ENCODE assay signal across 8 cellular contexts in genomic region chr13:20525601-20526544, GRCh38. TPM values are rescaled to one million over a fixed set of nuclear protein-coding genes. Genes with fewer than 3 reads are reported as not detected.
A peak's percentile ranks its signal among the peaks of the same experiment; 100 is the strongest.
DNase-seq lines count a peak whose midpoint lies in the region; ATAC-seq and TF ChIP-seq lines count a peak whose summit lies in the region.

Gene CRYL1, minus strand, starts transcription at chr13:20525857. Its CDS starts 63 bp downstream, at chr13:20525794.

- 0% methylated on average over 3 to 5 of the region's 89 CpGs for WGBS in gastroesophageal sphincter (ENCODE audit: low coverage in 1 of 2), 2 donors

- no peaks in the 10 kb centered on the region for H3K79me2 ChIP-seq in DOHH2 (ENCODE audit: control insufficient read depth, low read length)

- H3F3A ChIP-seq in DOHH2 (ENCODE audit: control insufficient read depth, insufficient read depth), result no peaks in the 10 kb centered on the region

- no peak within 1 kb of the TSS for H3K27ac ChIP-seq in DOHH2 (ENCODE audit: low read depth, low read length)
- H3K27ac ChIP-seq in KOPT-K1 (ENCODE audit: low read depth, low read length, poor library complexity, severe bottlenecking), result peak within 1 kb of the TSS; percentile 50
- peak within 1 kb of the TSS; percentile 64 to 91 (median 87) for H3K27ac ChIP-seq in gastroesophageal sphincter
- H3K27ac ChIP-seq in neutrophil, result peak within 1 kb of the TSS; percentile 77

- H3K27me3 ChIP-seq in DOHH2 (ENCODE audit: control insufficient read depth, low read length), result peaks cover 23% of the 10 kb centered on the region
- no peaks in the 10 kb centered on the region for H3K27me3 ChIP-seq in gastroesophageal sphincter
- peaks cover 7% of the 10 kb centered on the region for H3K27me3 ChIP-seq in neutrophil

- no peaks in the 10 kb centered on the region for H4K20me1 ChIP-seq in DOHH2 (ENCODE audit: control insufficient read depth, insufficient read depth, low read depth, low read length)

- ATAC-seq in GM21717 (IDR thresholded peaks at IDR 0.05; ENCODE audit: unreplicated experiment) (peak; percentile 74), gastroesophageal sphincter (peak; percentile 96)

- in situ Hi-C loops in SK-MEL-5 (cut with HindIII; ENCODE audit: low pct_unique_long_range_greater_than_20kb, low sequenced_read_pairs), result no loop called here

- H3K4me1 ChIP-seq in DOHH2 (ENCODE audit: control insufficient read depth, low read length) (peaks cover 10% of the 10 kb centered on the region), gastroesophageal sphincter (peaks cover 0 to 34% (median 4%) of the 10 kb centered on the region in 3 donors), neutrophil (ENCODE audit: control insufficient read depth in 1 of 2, insufficient read depth in 1 of 2, low read depth in 1 of 2, low read length in 1 of 2) (peaks cover 16 to 18% of the 10 kb centered on the region in 2 experiments)

- no peaks in the 10 kb centered on the region for H3K36me3 ChIP-seq in DOHH2 (ENCODE audit: control insufficient read depth, low read length)
- no peaks in the 10 kb centered on the region for H3K36me3 ChIP-seq in KOPT-K1 (ENCODE audit: insufficient read depth, low read length)
- H3K36me3 ChIP-seq in gastroesophageal sphincter, result no peaks in the 10 kb centered on the region
- H3K36me3 ChIP-seq in neutrophil, result no peaks in the 10 kb centered on the region

- peak; percentile 74 to 86 for TF ChIP-seq POLR2A in gastroesophageal sphincter (IDR thresholded peaks at IDR 0.05)

- peak within 1 kb of the TSS; percentile 72 for H3K4me3 ChIP-seq in DOHH2 (ENCODE audit: low read length)
- peak within 1 kb of the TSS; percentile 67 to 97 for H3K4me3 ChIP-seq in gastroesophageal sphincter
- peak within 1 kb of the TSS; percentile 66 to 78 for H3K4me3 ChIP-seq in neutrophil (ENCODE audit: low read depth in 1 of 2, low read length in 1 of 2)

- peak within 1 kb of the TSS; percentile 78 for H3K4me2 ChIP-seq in DOHH2 (ENCODE audit: low read length)

- peak; percentile 69 for DNase-seq in SK-MEL-5 (ENCODE audit: low read depth, low spot score)
- peak; percentile 78 for DNase-seq in activated naive CD4-positive, alpha-beta T cell treated with Interleukin-2 at 50 U/mL for 16 hours

- H3K9me3 ChIP-seq in DOHH2 (ENCODE audit: control insufficient read depth, insufficient read depth, low read length) (no peaks in the 10 kb centered on the region), KOPT-K1 (ENCODE audit: insufficient read depth, low read length, poor library complexity, severe bottlenecking) (peaks cover 4% of the 10 kb centered on the region), gastroesophageal sphincter (no peaks in the 10 kb centered on the region), neutrophil (no peaks in the 10 kb centered on the region)

- no peaks in the 10 kb centered on the region for H3K9me2 ChIP-seq in DOHH2 (replicated peaks; ENCODE audit: control insufficient read depth, low read length)

- TF ChIP-seq CTCF in DOHH2 (IDR thresholded peaks at IDR 0.05; ENCODE audit: low read depth, low read length, poor library complexity, severe bottlenecking) (no peak), gastroesophageal sphincter (IDR thresholded peaks at IDR 0.05) (peak in 1 of 4 experiments; percentile 11), neutrophil (IDR thresholded peaks at IDR 0.05) (no peak), subcutaneous adipose tissue (IDR thresholded peaks at IDR 0.05; ENCODE audit: low read depth) (no peak)

- TF ChIP-seq EP300 in gastroesophageal sphincter (IDR thresholded peaks at IDR 0.05), result no peak

RNA-seq across cellular contexts. Expression of gene CRYL1, which starts in this region (rescaled TPM):
- total RNA-seq in SK-MEL-5 (2014; rRNA removed; shearing (Covaris generic)), result 52.5 and 57.1 TPM in 2 replicates
- 81.2 and 83.3 TPM in 2 replicates for polyA plus RNA-seq in SK-MEL-5 (2015; cell fraction: cytosol; rRNA removed)
- polyA plus RNA-seq in SK-MEL-5 (2015; cell fraction: nucleus; rRNA removed), result 19.4 and 22.2 TPM in 2 replicates
- total RNA-seq in gastroesophageal sphincter (10 to 100 TPM; 45.9 to 55.9 (median 47.0) TPM), subcutaneous adipose tissue (10 to 100 TPM; 39.1 to 63.6 (median 54.2) TPM)
